Comparison of ENCODE assay signal across 1 cellular context in genomic region chr7:87866533-87866932, GRCh38. TPM values are rescaled to one million over a fixed set of nuclear protein-coding genes. Genes with fewer than 3 reads are reported as not detected.
"Had no signal": no experiment of that assay in that cellular context is flagged by ENCODE, and none has a peak within 500 bp of the region (broad histone marks: within the 10 kb centered on the region; RNA-seq: fewer than 3 reads in every experiment).

No MANE protein-coding gene starts in this region.

RNA-seq across cellular contexts. Expression of gene DBF4, which starts 9.8 kb away (rescaled TPM):
- total RNA-seq: ascending aorta had no signal
